8 cellular contexts compared by ENCODE assay signal in the genomic region with DNA sequence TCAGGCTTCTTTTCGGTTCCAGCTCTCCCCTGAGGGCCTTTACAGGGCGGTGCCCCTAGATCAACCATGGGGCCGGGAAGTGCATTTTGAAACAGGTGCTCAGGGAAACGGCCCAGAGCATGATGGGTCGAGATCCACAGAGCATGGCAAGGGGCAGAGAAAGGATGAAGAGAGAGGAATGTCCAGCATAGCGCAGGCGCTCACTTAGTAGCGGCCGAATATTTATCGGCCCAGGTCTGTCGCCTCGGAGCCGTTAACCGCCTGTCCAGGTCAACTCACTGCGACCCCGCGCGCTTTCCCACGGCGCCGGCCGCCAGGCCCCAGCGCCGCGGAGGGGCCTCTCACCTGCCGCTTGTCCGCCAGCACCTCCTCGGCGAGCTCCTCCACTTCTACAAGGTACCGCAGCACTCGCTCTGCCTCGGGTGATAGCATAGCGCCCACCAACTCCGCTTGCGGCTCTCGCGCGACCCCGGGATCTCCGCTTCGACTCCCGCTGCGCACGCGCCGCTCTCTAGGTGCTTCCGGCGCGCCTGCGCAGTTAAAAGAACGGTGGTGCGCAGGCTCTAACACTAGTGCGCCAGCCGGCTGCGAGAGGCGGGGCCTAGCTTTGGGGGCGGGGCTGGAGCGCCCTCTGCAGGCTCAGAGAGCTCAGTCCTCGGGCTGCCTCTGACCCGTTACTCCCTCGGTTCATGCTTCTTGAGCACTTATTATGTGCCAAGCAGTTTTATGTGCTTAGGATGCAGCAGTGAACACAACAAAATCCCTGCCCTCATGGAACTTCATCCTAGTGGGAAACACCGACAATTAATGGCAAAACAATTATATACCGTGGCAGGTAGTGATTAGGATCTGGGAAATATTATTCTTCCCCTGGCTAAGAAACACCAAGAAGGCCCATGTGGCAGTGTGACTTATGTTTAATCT. TPM values are rescaled to one million over a fixed set of nuclear protein-coding genes. Genes with fewer than 3 reads are reported as not detected.
DNase-seq lines count a peak whose midpoint lies in the region; ATAC-seq and TF ChIP-seq lines count a peak whose summit lies in the region.

A gene (minus strand): TSS at position 517 of the 924 bp plus-strand sequence. CDS start 85 bp downstream, at position 432.

- DNase-seq in NCI-H1092 treated with DMSO at 0.1 percent for 48 hours (lab: John Stamatoyannopoulos, UW): peak; percentile 98
- peak; percentile 69 to 96 (median 91) for DNase-seq in head of caudate nucleus
- peak; percentile 99 for DNase-seq in osteocyte (ENCODE audit: extremely low spot score, unreplicated experiment)
- peak; percentile 95 to 96 for DNase-seq in thyroid gland

- H3K9me3 Mint-ChIP-seq in activated naive CD4-positive, alpha-beta T cell treated with anti-CD3 and anti-CD28 coated beads, Interleukin-2, amount 50 U/mL, for 24 hours: no peaks in the 10 kb centered on the region
- H3K9me3 Mint-ChIP-seq in osteocyte (ENCODE audit: unreplicated experiment): no peaks in the 10 kb centered on the region

- H3K4me3 Mint-ChIP-seq in activated naive CD4-positive, alpha-beta T cell treated with anti-CD3 and anti-CD28 coated beads, Interleukin-2, amount 50 U/mL, for 24 hours: peak within 1 kb of the TSS; percentile 97
- H3K4me3 Mint-ChIP-seq in osteocyte (ENCODE audit: unreplicated experiment): peak within 1 kb of the TSS; percentile 97

- no peaks in the 10 kb centered on the region for H3K9me3 ChIP-seq in thyroid gland

- H3K27me3 ChIP-seq in thyroid gland: no peaks in the 10 kb centered on the region

- peak within 1 kb of the TSS; percentile 42 to 81 (median 67) for H3K4me3 ChIP-seq in thyroid gland (replicated peaks in 1 of 3)

- 1 to 2% methylated on average over 29 to 59 of the region's 63 CpGs for WGBS in thyroid gland, 2 donors

- TF ChIP-seq POLR2A in thyroid gland (IDR thresholded peaks at IDR 0.05): peak; percentile 54 to 71

- peak within 1 kb of the TSS; percentile 98 for H3K27ac Mint-ChIP-seq in activated naive CD4-positive, alpha-beta T cell treated with anti-CD3 and anti-CD28 coated beads, Interleukin-2, amount 50 U/mL, for 24 hours
- peak within 1 kb of the TSS; percentile 91 for H3K27ac Mint-ChIP-seq in osteocyte (ENCODE audit: unreplicated experiment)

- H3K27me3 Mint-ChIP-seq in activated naive CD4-positive, alpha-beta T cell treated with anti-CD3 and anti-CD28 coated beads, Interleukin-2, amount 50 U/mL, for 24 hours: no peaks in the 10 kb centered on the region
- peaks cover 10% of the 10 kb centered on the region for H3K27me3 Mint-ChIP-seq in osteocyte (ENCODE audit: unreplicated experiment)

- intact Hi-C loops in head of caudate nucleus (cut with DNase I) (loop anchor here (2.0 kb wide), 1 partner anchor 99 kb away; no protein-coding TSS in a partner anchor), thyroid gland (cut with DNase I) (loop anchor here (2.0 kb wide), 1 partner anchor 101 kb away; no protein-coding TSS in a partner anchor)

- peaks cover 33% of the 10 kb centered on the region for H3K4me1 Mint-ChIP-seq in activated naive CD4-positive, alpha-beta T cell treated with anti-CD3 and anti-CD28 coated beads, Interleukin-2, amount 50 U/mL, for 24 hours
- H3K4me1 Mint-ChIP-seq in osteocyte (ENCODE audit: unreplicated experiment): peaks cover 16% of the 10 kb centered on the region

- peaks cover 11% of the 10 kb centered on the region for H3K36me3 Mint-ChIP-seq in activated naive CD4-positive, alpha-beta T cell treated with anti-CD3 and anti-CD28 coated beads, Interleukin-2, amount 50 U/mL, for 24 hours
- peaks cover 17% of the 10 kb centered on the region for H3K36me3 Mint-ChIP-seq in osteocyte (ENCODE audit: unreplicated experiment)

- H3K4me1 ChIP-seq in thyroid gland: peaks cover 10 to 16% of the 10 kb centered on the region in 2 donors

- H3K27ac ChIP-seq in thyroid gland: peak within 1 kb of the TSS in 2 of 3 donors; percentile 63 to 84

- peak; percentile 89 for ATAC-seq in HG02642 (IDR thresholded peaks at IDR 0.05; ENCODE audit: poor library complexity, unreplicated experiment)
- peak; percentile 98 for ATAC-seq in SK-N-SH treated with all-trans-retinoic acid at 6 μM for 48 hours

- TF ChIP-seq CTCF in GM12872 (IDR thresholded peaks at IDR 0.05; ENCODE audit: insufficient read depth, low read depth, low read length): peak; percentile 95
- TF ChIP-seq CTCF in osteocyte (IDR thresholded peaks at IDR 0.05): peak; percentile 97
- peak; percentile 83 to 97 (median 90) for TF ChIP-seq CTCF in thyroid gland (IDR thresholded peaks at IDR 0.05)

- peaks cover 19 to 20% of the 10 kb centered on the region in 2 donors for H3K36me3 ChIP-seq in thyroid gland

TF ChIP-seq in SK-N-SH treated with all-trans-retinoic acid at 6 μM for 48 hours, 23 proteins besides CTCF, POLR2A, EP300 and RAD21:
- TF ChIP-seq TOX (CRISPR knock-in tag; IDR thresholded peaks at IDR 0.05; ENCODE audit: borderline replicate concordance) (no peak), ZNF8 (CRISPR knock-in tag; IDR thresholded peaks at IDR 0.05) (no peak), SNAI2 (CRISPR knock-in tag; IDR thresholded peaks at IDR 0.05) (no peak), PPARA (CRISPR knock-in tag; IDR thresholded peaks at IDR 0.05; ENCODE audit: borderline replicate concordance) (no peak), GLIS3 (CRISPR knock-in tag; IDR thresholded peaks at IDR 0.05) (no peak), ESRRG (CRISPR knock-in tag; IDR thresholded peaks at IDR 0.05) (no peak), ZFP30 (CRISPR knock-in tag; IDR thresholded peaks at IDR 0.05) (no peak), ISL1 (CRISPR knock-in tag; IDR thresholded peaks at IDR 0.05) (no peak), BACH2 (CRISPR knock-in tag; IDR thresholded peaks at IDR 0.05; ENCODE audit: borderline replicate concordance) (no peak), OSR1 (CRISPR knock-in tag; IDR thresholded peaks at IDR 0.05) (no peak), ZC3H10 (CRISPR knock-in tag; IDR thresholded peaks at IDR 0.05) (no peak), CSDC2 (CRISPR knock-in tag; IDR thresholded peaks at IDR 0.05) (no peak)
- TF ChIP-seq, protein P1, sequence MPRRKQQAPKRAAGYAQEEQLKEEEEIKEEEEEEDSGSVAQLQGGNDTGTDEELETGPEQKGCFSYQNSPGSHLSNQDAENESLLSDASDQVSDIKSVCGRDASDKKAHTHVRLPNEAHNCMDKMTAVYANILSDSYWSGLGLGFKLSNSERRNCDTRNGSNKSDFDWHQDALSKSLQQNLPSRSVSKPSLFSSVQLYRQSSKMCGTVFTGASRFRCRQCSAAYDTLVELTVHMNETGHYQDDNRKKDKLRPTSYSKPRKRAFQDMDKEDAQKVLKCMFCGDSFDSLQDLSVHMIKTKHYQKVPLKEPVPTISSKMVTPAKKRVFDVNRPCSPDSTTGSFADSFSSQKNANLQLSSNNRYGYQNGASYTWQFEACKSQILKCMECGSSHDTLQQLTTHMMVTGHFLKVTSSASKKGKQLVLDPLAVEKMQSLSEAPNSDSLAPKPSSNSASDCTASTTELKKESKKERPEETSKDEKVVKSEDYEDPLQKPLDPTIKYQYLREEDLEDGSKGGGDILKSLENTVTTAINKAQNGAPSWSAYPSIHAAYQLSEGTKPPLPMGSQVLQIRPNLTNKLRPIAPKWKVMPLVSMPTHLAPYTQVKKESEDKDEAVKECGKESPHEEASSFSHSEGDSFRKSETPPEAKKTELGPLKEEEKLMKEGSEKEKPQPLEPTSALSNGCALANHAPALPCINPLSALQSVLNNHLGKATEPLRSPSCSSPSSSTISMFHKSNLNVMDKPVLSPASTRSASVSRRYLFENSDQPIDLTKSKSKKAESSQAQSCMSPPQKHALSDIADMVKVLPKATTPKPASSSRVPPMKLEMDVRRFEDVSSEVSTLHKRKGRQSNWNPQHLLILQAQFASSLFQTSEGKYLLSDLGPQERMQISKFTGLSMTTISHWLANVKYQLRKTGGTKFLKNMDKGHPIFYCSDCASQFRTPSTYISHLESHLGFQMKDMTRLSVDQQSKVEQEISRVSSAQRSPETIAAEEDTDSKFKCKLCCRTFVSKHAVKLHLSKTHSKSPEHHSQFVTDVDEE (CRISPR knock-in tag; IDR thresholded peaks at IDR 0.05): no peak
- TF ChIP-seq, protein P2, sequence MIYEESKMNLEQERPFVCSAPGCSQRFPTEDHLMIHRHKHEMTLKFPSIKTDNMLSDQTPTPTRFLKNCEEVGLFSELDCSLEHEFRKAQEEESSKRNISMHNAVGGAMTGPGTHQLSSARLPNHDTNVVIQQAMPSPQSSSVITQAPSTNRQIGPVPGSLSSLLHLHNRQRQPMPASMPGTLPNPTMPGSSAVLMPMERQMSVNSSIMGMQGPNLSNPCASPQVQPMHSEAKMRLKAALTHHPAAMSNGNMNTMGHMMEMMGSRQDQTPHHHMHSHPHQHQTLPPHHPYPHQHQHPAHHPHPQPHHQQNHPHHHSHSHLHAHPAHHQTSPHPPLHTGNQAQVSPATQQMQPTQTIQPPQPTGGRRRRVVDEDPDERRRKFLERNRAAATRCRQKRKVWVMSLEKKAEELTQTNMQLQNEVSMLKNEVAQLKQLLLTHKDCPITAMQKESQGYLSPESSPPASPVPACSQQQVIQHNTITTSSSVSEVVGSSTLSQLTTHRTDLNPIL (CRISPR knock-in tag; IDR thresholded peaks at IDR 0.05; ENCODE audit: low read depth): no peak

RNA-seq across cellular contexts. Expression of the gene that starts here (rescaled TPM):
- total RNA-seq in osteocyte: 12.2 and 12.5 TPM in 2 replicates
- total RNA-seq in thyroid gland: 10 to 100 TPM in 2 of 4 donors, 1 to 10 TPM in 2; 7.3 to 14.9 (median 9.2) TPM

Comparison
In these comparisons a context has a peak if more than half of its experiments do, and no peak if none do; other contexts are left out.
1. Peak in every context shown above with its lines: DNase-seq, ATAC-seq, H3K4me3 ChIP-seq and H3K27ac ChIP-seq.